28 cellular contexts compared by ENCODE assay signal in genomic region chr1:63742526-63742925, GRCh38.
"Had no signal": no experiment of that assay in that cellular context is flagged by ENCODE, and none has a peak within 500 bp of the region (broad histone marks: within the 10 kb centered on the region; RNA-seq: fewer than 3 reads in every experiment).

No MANE protein-coding gene starts in this region.

- H3K27ac Mint-ChIP-seq: mesothelial cell of epicardium had no signal

- H3K4me3 ChIP-seq: dorsolateral prefrontal cortex, gastrocnemius medialis, left lung, mucosa of descending colon, prostate gland, right atrium auricular region, smooth muscle cell, testis, tibial nerve, upper lobe of left lung, uterus had no signal

- H3K27me3 ChIP-seq: gastrocnemius medialis, left lung, right atrium auricular region, testis, tibial nerve, upper lobe of left lung, uterus had no signal

- H3K27ac ChIP-seq: dorsolateral prefrontal cortex, gastrocnemius medialis, left lung, prostate gland, right atrium auricular region, testis, tibial nerve, upper lobe of left lung, uterus had no signal

- H3K36me3 ChIP-seq: gastrocnemius medialis, left lung, prostate gland, right atrium auricular region, tibial nerve, upper lobe of left lung, uterus had no signal

- DNase-seq: cortex of kidney; dorsolateral prefrontal cortex; effector CD4-positive, alpha-beta T cell; foreskin fibroblast; gastrocnemius medialis; head of caudate nucleus; kidney; left lung; mesenchymal stem cell; mucosa of descending colon; naive B cell; nephron progenitor cell; nucleus accumbens; stimulated activated CD4-positive, alpha-beta T cell treated with anti-CD3 and anti-CD28 coated beads, Interleukin-12 subunit alpha, Interleukin-12 subunit beta, amount 100 ng/mL, for 4 hours; stimulated activated CD4-positive, alpha-beta T cell treated with anti-CD3 and anti-CD28 coated beads, Interleukin-1b, Interleukin-23, amount 100 ng/mL, for 48 hours; stimulated activated CD4-positive, alpha-beta T cell treated with anti-CD3 and anti-CD28 coated beads, Interleukin-4, amount 100 ng/mL, for 1 hour; stimulated activated CD8-positive, alpha-beta memory T cell treated with anti-CD3 and anti-CD28 coated beads, Interleukin-4, amount 100 ng/mL, for 48 hours; stimulated activated naive CD8-positive, alpha-beta T cell treated with anti-CD3 and anti-CD28 coated beads, Interleukin-15, Interleukin-2, amounts not matched to agents 100 U/mL and 50 U/mL, for 24 hours; substantia nigra; testis; upper lobe of left lung; uterus had no signal

- ATAC-seq: gastrocnemius medialis; left lung; mucosa of descending colon; sciatic nerve; stimulated activated naive CD8-positive, alpha-beta T cell treated with anti-CD3 and anti-CD28 coated beads, Interleukin-15, Interleukin-2, amounts not matched to agents 100 U/mL and 50 U/mL, for 24 hours had no signal

- H3K9me3 ChIP-seq: gastrocnemius medialis, left lung, mucosa of descending colon, prostate gland, right atrium auricular region, testis, tibial nerve, upper lobe of left lung, uterus had no signal

- H3K4me3 Mint-ChIP-seq: mesothelial cell of epicardium, nephron progenitor cell had no signal

- H3K4me2 ChIP-seq: smooth muscle cell had no signal

- H3K9me3 Mint-ChIP-seq: mesothelial cell of epicardium had no signal

- H3K36me3 Mint-ChIP-seq: mesothelial cell of epicardium, naive B cell had no signal

- FAIRE-seq: kidney had no signal

- H3K4me1 ChIP-seq: left lung, prostate gland, testis, tibial nerve, upper lobe of left lung, uterus had no signal
